ENCODE assay signal across 24 cellular contexts in genomic region chr7:12725575-12726316, GRCh38.
"Had no signal": no experiment of that assay in that cellular context is flagged by ENCODE, and none has a peak within 500 bp of the region (broad histone marks: within the 10 kb centered on the region; RNA-seq: fewer than 3 reads in every experiment).

No MANE protein-coding gene starts in this region.

- H3K27ac Mint-ChIP-seq: activated B cell treated with CpG ODN at 0.5 μM for 24 hours; activated CD4-positive, alpha-beta T cell treated with anti-CD3 and anti-CD28 coated beads, Interleukin-2, amount 10 ng/mL, durations not matched to agents 24 days and 14 days; activated CD8-positive, alpha-beta memory T cell treated with anti-CD3 and anti-CD28 coated beads, Interleukin-2, amount 10 ng/mL, durations not matched to agents 7 days and 5 days; activated naive CD4-positive, alpha-beta T cell treated with anti-CD3 and anti-CD28 coated beads, Interleukin-2, amount 10 ng/mL, durations not matched to agents 7 days and 5 days; activated naive CD8-positive, alpha-beta T cell treated with anti-CD3 and anti-CD28 coated beads for 36 hours; activated T-helper 17 cell treated with anti-CD3 and anti-CD28 coated beads, Interleukin-2, amount 50 U/mL, for 72 hours; T-cell had no signal

- H3K27ac ChIP-seq: brain microvascular endothelial cell, cardiac muscle cell, SK-N-MC had no signal

- H3K9me3 Mint-ChIP-seq: activated B cell treated with CpG ODN at 0.5 μM for 24 hours; activated CD4-positive, alpha-beta T cell treated with anti-CD3 and anti-CD28 coated beads, Interleukin-2, amount 10 ng/mL, durations not matched to agents 24 days and 14 days; activated naive CD4-positive, alpha-beta T cell treated with anti-CD3 and anti-CD28 coated beads, Interleukin-2, amount 10 ng/mL, durations not matched to agents 7 days and 5 days; activated naive CD8-positive, alpha-beta T cell treated with anti-CD3 and anti-CD28 coated beads for 36 hours; activated T-cell treated with anti-CD3 and anti-CD28 coated beads, Interleukin-2, amount 50 U/mL, for 4 hours; activated T-helper 17 cell treated with anti-CD3 and anti-CD28 coated beads, Interleukin-2, amount 50 U/mL, for 72 hours; T-cell had no signal

- H3K4me3 Mint-ChIP-seq: activated B cell treated with CpG ODN at 0.5 μM for 24 hours; activated CD4-positive, alpha-beta T cell treated with anti-CD3 and anti-CD28 coated beads, Interleukin-2, amount 10 ng/mL, durations not matched to agents 24 days and 14 days; activated CD8-positive, alpha-beta memory T cell treated with anti-CD3 and anti-CD28 coated beads, Interleukin-2, amount 10 ng/mL, durations not matched to agents 7 days and 5 days; activated naive CD4-positive, alpha-beta T cell treated with anti-CD3 and anti-CD28 coated beads, Interleukin-2, amount 10 ng/mL, durations not matched to agents 7 days and 5 days; activated naive CD8-positive, alpha-beta T cell treated with anti-CD3 and anti-CD28 coated beads for 36 hours; activated T-cell treated with anti-CD3 and anti-CD28 coated beads, Interleukin-2, amount 50 U/mL, for 4 hours; activated T-helper 17 cell treated with anti-CD3 and anti-CD28 coated beads, Interleukin-2, amount 50 U/mL, for 72 hours; T-cell had no signal

- H3K36me3 ChIP-seq: brain microvascular endothelial cell, cardiac muscle cell had no signal

- H3K27me3 Mint-ChIP-seq: activated B cell treated with CpG ODN at 0.5 μM for 24 hours; activated CD4-positive, alpha-beta T cell treated with anti-CD3 and anti-CD28 coated beads, Interleukin-2, amount 10 ng/mL, durations not matched to agents 24 days and 14 days; activated CD8-positive, alpha-beta memory T cell treated with anti-CD3 and anti-CD28 coated beads, Interleukin-2, amount 10 ng/mL, durations not matched to agents 7 days and 5 days; activated naive CD8-positive, alpha-beta T cell treated with anti-CD3 and anti-CD28 coated beads for 36 hours; activated T-helper 17 cell treated with anti-CD3 and anti-CD28 coated beads, Interleukin-2, amount 50 U/mL, for 72 hours had no signal

- H3K4me3 ChIP-seq: cardiac muscle cell, SK-N-MC had no signal

- H3K4me1 Mint-ChIP-seq: activated B cell treated with CpG ODN at 0.5 μM for 24 hours had no signal

- H3K27me3 ChIP-seq: brain microvascular endothelial cell, cardiac muscle cell had no signal

- H3K36me3 Mint-ChIP-seq: activated naive CD4-positive, alpha-beta T cell treated with anti-CD3 and anti-CD28 coated beads, Interleukin-2, amount 10 ng/mL, durations not matched to agents 7 days and 5 days; activated naive CD8-positive, alpha-beta T cell treated with anti-CD3 and anti-CD28 coated beads for 36 hours; T-cell had no signal

- DNase-seq: activated B cell treated with CpG ODN at 0.5 μM for 24 hours; activated CD4-positive, alpha-beta T cell treated with anti-CD3 and anti-CD28 coated beads for 1 hour; activated CD4-positive, alpha-beta T cell treated with anti-CD3 and anti-CD28 coated beads, Interleukin-2, amount 10 ng/mL, durations not matched to agents 24 days and 14 days; activated CD4-positive, alpha-beta T cell treated with anti-CD3 and anti-CD28 coated beads, Interleukin-2, amount 50 U/mL, for 48 hours; activated CD8-positive, alpha-beta memory T cell treated with anti-CD3 and anti-CD28 coated beads, Interleukin-2, amount 10 ng/mL, durations not matched to agents 7 days and 5 days; activated gamma-delta T cell treated with Interleukin-2 at 50 U/mL for 16 hours; activated naive CD4-positive, alpha-beta T cell treated with anti-CD3 and anti-CD28 coated beads, Interleukin-2, amount 10 ng/mL, durations not matched to agents 7 days and 5 days; activated naive CD8-positive, alpha-beta T cell treated with anti-CD3 and anti-CD28 coated beads for 36 hours; activated T-cell treated with anti-CD3 and anti-CD28 coated beads, Interleukin-2, amount 50 U/mL, for 4 hours; brain microvascular endothelial cell; KG1; NCI-H1048; NCI-H146; NCI-H187 treated with DMSO at 0.1 percent for 48 hours; NCI-H2081 treated with DMSO at 0.1 percent for 48 hours; NCI-H446; NCI-H524; PC-3; T-cell; T-helper 2 cell; T1000 had no signal

- ATAC-seq: activated CD8-positive, alpha-beta memory T cell treated with anti-CD3 and anti-CD28 coated beads, Interleukin-2, amount 10 ng/mL, durations not matched to agents 7 days and 5 days; activated T-cell treated with anti-CD3 and anti-CD28 coated beads, Interleukin-2, amount 50 U/mL, for 4 hours; activated T-helper 17 cell treated with anti-CD3 and anti-CD28 coated beads, Interleukin-2, amount 50 U/mL, for 72 hours; PC-3; T-cell had no signal
